ENCODE assay signal across 9 cellular contexts in genomic region chr10:12419279-12419847, GRCh38.
A peak's percentile ranks its signal among the peaks of the same experiment; 100 is the strongest.
DNase-seq lines count a peak whose midpoint lies in the region; ATAC-seq and TF ChIP-seq lines count a peak whose summit lies in the region.
"Had no signal": no experiment of that assay in that cellular context is flagged by ENCODE, and none has a peak within 500 bp of the region (broad histone marks: within the 10 kb centered on the region; RNA-seq: fewer than 3 reads in every experiment).

No MANE protein-coding gene starts in this region.

- no peaks in the 10 kb centered on the region for H3K36me3 ChIP-seq in gastrocnemius medialis

- H3K27me3 ChIP-seq in gastrocnemius medialis: no peaks in the 10 kb centered on the region

- no peaks in the 10 kb centered on the region for H3K4me1 ChIP-seq in gastrocnemius medialis

- TF ChIP-seq CTCF in GM12865 (IDR thresholded peaks at IDR 0.05; ENCODE audit: insufficient read depth, low read depth, low read length, missing control alignments): no peak
- no peak for TF ChIP-seq CTCF in gastrocnemius medialis (IDR thresholded peaks at IDR 0.05 in 4 of 5, conservative IDR thresholded peaks at IDR 0.05 in 1 of 5)

- no peak for TF ChIP-seq POLR2A in gastrocnemius medialis (IDR thresholded peaks at IDR 0.05)

- ATAC-seq in activated CD4-positive, CD25-positive, alpha-beta regulatory T cell treated with anti-CD3 and anti-CD28 coated beads, Interleukin-2, amount 50 U/mL, for 24 hours: peak; percentile 92 to 96
- ATAC-seq in gastrocnemius medialis (peak; percentile 73 to 84), GM21515 (IDR thresholded peaks at IDR 0.05; ENCODE audit: unreplicated experiment) (no peak), HG02642 (IDR thresholded peaks at IDR 0.05; ENCODE audit: poor library complexity, unreplicated experiment) (no peak)

- in situ Hi-C loops in gastrocnemius medialis (cut with MboI; ENCODE audit: low sequenced_read_pairs in 4 of 4): no loop called here

- H3K4me3 ChIP-seq in GM12865 (ENCODE audit: low read depth, low read length): no peak overlapping the region
- no peak overlapping the region for H3K4me3 ChIP-seq in gastrocnemius medialis

- H3K27ac ChIP-seq in gastrocnemius medialis (peak overlapping the region; percentile 44 to 58 (median 56)), substantia nigra (ENCODE audit: low read depth, low read length, poor library complexity, severe bottlenecking) (no peak overlapping the region)
- H3K27ac ChIP-seq: HL-60 had no signal

- DNase-seq in GM12865 (ENCODE audit: low read depth): peak; percentile 26
- DNase-seq in central memory CD4-positive, alpha-beta T cell: peak; percentile 21
- peak; percentile 55 to 76 for DNase-seq in gastrocnemius medialis
- DNase-seq in substantia nigra (lab: John Stamatoyannopoulos, UW): no peak
- no peak for DNase-seq in NCI-H1092 treated with DMSO at 0.1 percent for 48 hours (lab: John Stamatoyannopoulos, UW)

- intact Hi-C loops in gastrocnemius medialis (cut with DNase I; ENCODE audit: low total_unique reads): no loop called here

- H3K9me3 ChIP-seq in gastrocnemius medialis: no peaks in the 10 kb centered on the region

Comparison
In these comparisons a context has a peak if more than half of its experiments do, and no peak if none do; other contexts are left out.
1. DNase-seq: peak in GM12865 (single experiment), central memory CD4-positive, alpha-beta T cell (single experiment) and gastrocnemius medialis (2 of 2); none in substantia nigra (0 of 49) and NCI-H1092 treated with DMSO at 0.1 percent for 48 hours (single experiment).
2. ATAC-seq: peak in activated CD4-positive, CD25-positive, alpha-beta regulatory T cell treated with anti-CD3 and anti-CD28 coated beads, Interleukin-2, amount 50 U/mL, for 24 hours (2 of 2) and gastrocnemius medialis (2 of 2); none in GM21515 (single experiment) and HG02642 (single experiment).